In the genomic region with DNA sequence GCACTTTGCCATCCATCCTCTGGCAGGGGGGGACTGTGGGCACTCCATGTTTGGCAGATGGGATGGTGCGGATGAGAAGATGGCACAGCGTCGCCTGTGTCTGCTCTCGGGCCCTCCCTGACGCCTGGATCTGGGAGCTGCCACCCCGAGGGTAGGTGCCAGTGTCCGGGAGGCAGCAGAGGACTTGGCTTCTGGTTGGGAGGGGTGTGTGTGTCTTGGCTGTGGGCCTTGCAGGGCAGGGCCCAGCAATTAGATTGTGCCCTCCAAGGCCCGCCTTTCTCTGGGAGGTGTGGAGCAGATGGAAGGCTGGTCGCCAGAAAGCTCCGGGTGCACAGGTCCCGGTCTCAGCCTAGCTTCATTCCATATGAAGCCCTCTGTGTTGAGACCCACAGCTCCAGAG, we compare ENCODE assay signal across 15 cellular contexts. TPM values are rescaled to one million over a fixed set of nuclear protein-coding genes. Genes with fewer than 3 reads are reported as not detected.
DNase-seq lines count a peak whose midpoint lies in the region; ATAC-seq and TF ChIP-seq lines count a peak whose summit lies in the region.
"Had no signal": no experiment of that assay in that cellular context is flagged by ENCODE, and none has a peak within 500 bp of the region (broad histone marks: within the 10 kb centered on the region; RNA-seq: fewer than 3 reads in every experiment).

No MANE protein-coding gene starts in this region.

- H3K36me3 Mint-ChIP-seq in T-helper 17 cell (ENCODE audit: low read depth) (peaks cover 6% of the 10 kb centered on the region), osteocyte (ENCODE audit: unreplicated experiment) (no peaks in the 10 kb centered on the region)

- H3K4me1 ChIP-seq in mucosa of stomach (ENCODE audit: control insufficient read depth, insufficient read depth, low read length) = peaks cover 26% of the 10 kb centered on the region

- DNase-seq in DMS79 treated with DMSO at 0.1 percent for 48 hours (lab: John Stamatoyannopoulos, UW) (peak; percentile 50), DMS79 (lab: John Stamatoyannopoulos, UW) (no peak), G401 (ENCODE audit: low spot score) (peak; percentile 96), T-helper 17 cell (no peak), osteocyte (ENCODE audit: extremely low spot score, unreplicated experiment) (no peak), NCI-H1436 (lab: John Stamatoyannopoulos, UW) (no peak)
- DNase-seq: aorta, NCI-H1930, retina had no signal

- H3K27ac Mint-ChIP-seq in T-helper 17 cell (peak overlapping the region; percentile 92), osteocyte (ENCODE audit: unreplicated experiment) (no peak overlapping the region)

- H3K9me3 ChIP-seq in T-helper 17 cell (ENCODE audit: control insufficient read depth, low read length, poor library complexity, severe bottlenecking) (no peaks in the 10 kb centered on the region), mucosa of stomach (ENCODE audit: control insufficient read depth, low read length) (no peaks in the 10 kb centered on the region)
- H3K9me3 ChIP-seq: thoracic aorta had no signal

- no peaks in the 10 kb centered on the region for H3K9me3 Mint-ChIP-seq in osteocyte (ENCODE audit: unreplicated experiment)
- H3K9me3 Mint-ChIP-seq: GM23338 had no signal

- peak overlapping the region; percentile 86 for H3K4me3 ChIP-seq in mucosa of stomach (ENCODE audit: low read length)
- H3K4me3 ChIP-seq: GM23338, lung had no signal

- H3K27me3 ChIP-seq in mucosa of stomach (ENCODE audit: control insufficient read depth, insufficient read depth, low read length) = no peaks in the 10 kb centered on the region

- no peaks in the 10 kb centered on the region for H3K36me3 ChIP-seq in mucosa of stomach (ENCODE audit: control insufficient read depth, insufficient read depth, low read length)
- H3K36me3 ChIP-seq: thoracic aorta had no signal

- ATAC-seq in T-helper 17 cell (no peak), GM18867 (IDR thresholded peaks at IDR 0.05; ENCODE audit: unreplicated experiment) (no peak)

- in situ Hi-C loops in G401 (cut with HindIII; ENCODE audit: low sequenced_read_pairs) = no loop called here

- no peak for TF ChIP-seq CTCF in osteocyte (IDR thresholded peaks at IDR 0.05)

- H3K4me3 Mint-ChIP-seq in T-helper 17 cell (peak overlapping the region; percentile 100), osteocyte (ENCODE audit: unreplicated experiment) (no peak overlapping the region)
- H3K4me3 Mint-ChIP-seq: GM23338 had no signal

- H3K27me3 Mint-ChIP-seq in T-helper 17 cell (no peaks in the 10 kb centered on the region), osteocyte (ENCODE audit: unreplicated experiment) (peaks cover 30% of the 10 kb centered on the region)

- H3K4me1 Mint-ChIP-seq in T-helper 17 cell (peaks cover 58% of the 10 kb centered on the region), osteocyte (ENCODE audit: unreplicated experiment) (no peaks in the 10 kb centered on the region)

- H3K9ac ChIP-seq in mucosa of stomach (ENCODE audit: low read length) = peak overlapping the region; percentile 70

RNA-seq across cellular contexts. Expression of gene RAP1GAP2, which starts 1.4 kb away (rescaled TPM):
- total RNA-seq in G401 (2014; rRNA removed; shearing (Covaris generic)) = 1.9 and 6.0 TPM in 2 replicates
- total RNA-seq in T-helper 17 cell = 100 to 1,000 TPM in 1 of 2 donors, 10 to 100 TPM in 1; 77.3 to 109 TPM
- total RNA-seq in osteocyte = 6.3 and 7.8 TPM in 2 replicates

RNA-seq across cellular contexts. Expression of gene CCDC92B, which starts 48.2 kb away (rescaled TPM):
- 0.06 and 0.31 TPM in 2 replicates for total RNA-seq in G401 (2014; rRNA removed; shearing (Covaris generic))
- total RNA-seq in T-helper 17 cell (under 1 TPM; 0.13 to 0.37 TPM), osteocyte (not detected in 2 replicates)
- total RNA-seq: activated CD8-positive, alpha-beta memory T cell treated with anti-CD3 and anti-CD28 coated beads for 36 hours had no signal

Comparison
In these comparisons a context has a peak if more than half of its experiments do, and no peak if none do; other contexts are left out.
1. DNase-seq: peak in DMS79 treated with DMSO at 0.1 percent for 48 hours (single experiment) and G401 (single experiment); none in DMS79 (single experiment), T-helper 17 cell (0 of 3), osteocyte (single experiment) and NCI-H1436 (single experiment).